13 cellular contexts compared by ENCODE assay signal in the genomic region with DNA sequence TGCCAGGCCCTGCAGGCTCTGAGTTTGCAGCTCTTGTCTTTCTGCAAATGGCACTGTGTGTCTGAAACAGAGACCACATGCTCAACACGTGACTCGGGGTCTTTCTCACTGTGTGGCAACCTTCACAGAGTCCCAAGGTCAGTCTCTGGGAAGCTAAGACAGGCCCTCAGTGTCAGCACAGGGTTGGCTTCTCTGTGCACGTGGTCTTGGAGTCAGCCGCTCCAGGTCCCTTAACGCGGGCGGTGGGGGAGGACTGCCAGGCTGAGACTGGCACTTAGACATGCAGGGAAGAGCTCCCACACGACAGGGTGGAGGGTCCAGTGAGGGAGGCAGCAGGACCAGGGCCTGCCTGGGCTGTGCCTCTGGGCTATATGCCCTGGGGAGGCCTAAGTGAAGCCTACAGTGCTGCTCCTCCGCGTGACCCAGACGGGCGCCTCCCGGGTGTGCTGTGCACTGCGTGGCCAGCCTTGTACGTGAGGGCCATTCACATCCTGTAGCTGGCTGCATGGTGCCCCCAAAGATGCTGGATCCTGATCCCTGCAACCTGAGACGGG.
DNase-seq lines count a peak whose midpoint lies in the region; ATAC-seq and TF ChIP-seq lines count a peak whose summit lies in the region.
"Had no signal": no experiment of that assay in that cellular context is flagged by ENCODE, and none has a peak within 500 bp of the region (broad histone marks: within the 10 kb centered on the region; RNA-seq: fewer than 3 reads in every experiment).

No MANE protein-coding gene starts in this region.

- H2BK12ac ChIP-seq in trophoblast cell (ENCODE audit: low read length) = peak overlapping the region; percentile 23

- TF ChIP-seq CTCF in right atrium auricular region (IDR thresholded peaks at IDR 0.05) (no peak), left ventricle myocardium inferior (IDR thresholded peaks at IDR 0.05; ENCODE audit: borderline replicate concordance) (no peak), prostate gland (IDR thresholded peaks at IDR 0.05) (no peak)

- no peak overlapping the region for H3K4ac ChIP-seq in trophoblast cell (ENCODE audit: low read depth, low read length)

- H3K18ac ChIP-seq in trophoblast cell (ENCODE audit: low read length) = peak overlapping the region; percentile 18

- intact Hi-C loops in Right ventricle myocardium superior (cut with DNase I) = no loop called here
- intact Hi-C loops in left ventricle myocardium inferior (cut with micrococcal nuclease) = no loop called here
- intact Hi-C loops in prostate gland (cut with DNase I) = no loop called here

- H4K8ac ChIP-seq in trophoblast cell (ENCODE audit: low read depth, low read length) = no peak overlapping the region

- no CpG with 5 or more reads among the region's 16 CpGs for WGBS in trophoblast cell (ENCODE audit: extremely low coverage, insufficient coverage, insufficient read length)
- WGBS in prostate gland = 89% methylated on average over 16 of the region's 16 CpGs

- H3K4me3 ChIP-seq in right atrium auricular region = no peak overlapping the region
- H3K4me3 ChIP-seq in left ventricle myocardium inferior = no peak overlapping the region
- no peak overlapping the region for H3K4me3 ChIP-seq in trophoblast cell (ENCODE audit: low read depth, low read length)
- H3K4me3 ChIP-seq in prostate gland = no peak overlapping the region
- H3K4me3 ChIP-seq: ascending aorta had no signal

- no peaks in the 10 kb centered on the region for H3K36me3 ChIP-seq in right atrium auricular region
- no peaks in the 10 kb centered on the region for H3K36me3 ChIP-seq in left ventricle myocardium inferior
- H3K36me3 ChIP-seq in trophoblast cell (ENCODE audit: control insufficient read depth in 1 of 2, insufficient read depth in 2 of 2, low read length in 2 of 2) = peaks cover 5 to 9% of the 10 kb centered on the region in 2 experiments
- H3K36me3 ChIP-seq in prostate gland = no peaks in the 10 kb centered on the region
- H3K36me3 ChIP-seq: ascending aorta had no signal

- H3K23ac ChIP-seq in trophoblast cell (ENCODE audit: low read length) = no peak overlapping the region

- H3K14ac ChIP-seq in trophoblast cell (ENCODE audit: low read length) = peak overlapping the region; percentile 13

- no peak overlapping the region for H4K12ac ChIP-seq in trophoblast cell (ENCODE audit: low read depth, low read length)

- H3K9ac ChIP-seq in trophoblast cell (ENCODE audit: low read length) = no peak overlapping the region

- H3K4me2 ChIP-seq in trophoblast cell (ENCODE audit: low read length) = no peak overlapping the region

- H3K27me3 ChIP-seq in right atrium auricular region = no peaks in the 10 kb centered on the region
- H3K27me3 ChIP-seq in left ventricle myocardium inferior (ENCODE audit: low read depth) = peaks cover 27% of the 10 kb centered on the region
- no peaks in the 10 kb centered on the region for H3K27me3 ChIP-seq in trophoblast cell (ENCODE audit: insufficient read depth, low read length)
- H3K27me3 ChIP-seq in prostate gland (replicated peaks; ENCODE audit: insufficient read depth) = peaks cover 4% of the 10 kb centered on the region
- H3K27me3 ChIP-seq: ascending aorta had no signal

- H3K79me2 ChIP-seq in trophoblast cell (ENCODE audit: control insufficient read depth, insufficient read depth, low read length, poor library complexity) = peaks cover 2% of the 10 kb centered on the region

- H3K27ac ChIP-seq in right atrium auricular region (peak overlapping the region in 1 of 2 donors; percentile 17), left ventricle myocardium inferior (replicated peaks) (no peak overlapping the region), trophoblast cell (ENCODE audit: low read depth, low read length) (no peak overlapping the region), prostate gland (no peak overlapping the region)
- H3K27ac ChIP-seq: epithelial cell of prostate had no signal

- H3K9me3 ChIP-seq in right atrium auricular region (no peaks in the 10 kb centered on the region), left ventricle myocardium inferior (replicated peaks) (no peaks in the 10 kb centered on the region), trophoblast cell (ENCODE audit: insufficient read depth, low read depth, low read length) (no peaks in the 10 kb centered on the region), prostate gland (no peaks in the 10 kb centered on the region)
- H3K9me3 ChIP-seq: ascending aorta had no signal

- peaks cover 38% of the 10 kb centered on the region for H3K79me1 ChIP-seq in trophoblast cell (ENCODE audit: low read length)

- ATAC-seq in Right ventricle myocardium superior (ENCODE audit: poor library complexity) = no peak
- no peak for ATAC-seq in HG02884 (IDR thresholded peaks at IDR 0.05; ENCODE audit: unreplicated experiment)

- peak; percentile 27 for DNase-seq in Right ventricle myocardium superior
- DNase-seq in right atrium auricular region (ENCODE audit: low spot score) = no peak
- peak; percentile 13 for DNase-seq in left ventricle myocardium inferior
- DNase-seq in trophoblast cell = no peak
- peak; percentile 37 for DNase-seq in ureter (ENCODE audit: low spot score)
- no peak for DNase-seq in GM19240 (ENCODE audit: insufficient read length, low spot score)
- DNase-seq in prostate gland (ENCODE audit: low spot score) = no peak
- DNase-seq: midbrain, NCI-H774, occipital lobe had no signal

- no peak overlapping the region for H2AK5ac ChIP-seq in trophoblast cell (ENCODE audit: low read length)

- H3K4me1 ChIP-seq in right atrium auricular region (peaks cover 0 to 68% of the 10 kb centered on the region in 2 donors), left ventricle myocardium inferior (peaks cover 46% of the 10 kb centered on the region), trophoblast cell (ENCODE audit: control insufficient read depth in 1 of 2, insufficient read depth in 2 of 2, low read length in 2 of 2) (peaks cover 67 to 75% of the 10 kb centered on the region in 2 experiments), prostate gland (replicated peaks) (no peaks in the 10 kb centered on the region)

- no peak overlapping the region for H2BK5ac ChIP-seq in trophoblast cell (ENCODE audit: low read depth, low read length, poor library complexity)

- H4K91ac ChIP-seq in trophoblast cell (ENCODE audit: low read depth, low read length) = peak overlapping the region; percentile 48

- TF ChIP-seq POLR2A in prostate gland (IDR thresholded peaks at IDR 0.05) = no peak

- no peak overlapping the region for H2AFZ ChIP-seq in trophoblast cell (ENCODE audit: insufficient read depth, low read length, poor library complexity)

- no peak overlapping the region for H2BK120ac ChIP-seq in trophoblast cell (ENCODE audit: insufficient read depth, low read length, poor library complexity)

Comparison
In these comparisons a context has a peak if more than half of its experiments do, and no peak if none do; other contexts are left out.
1. DNase-seq: peak in Right ventricle myocardium superior (single experiment), left ventricle myocardium inferior (single experiment) and ureter (single experiment); none in right atrium auricular region (single experiment), trophoblast cell (0 of 2), GM19240 (single experiment) and prostate gland (single experiment).